ENCODE assay signal across 1 cellular context in genomic region chr6:149963462-149964242, GRCh38.
A peak's percentile ranks its signal among the peaks of the same experiment; 100 is the strongest.
TF ChIP-seq lines count a peak whose summit lies in the region.

TSS of gene ULBP1 (plus strand) at chr6:149963943. CDS start at chr6:149964050, 107 bp downstream.

TF ChIP-seq in K562, 482 proteins besides CTCF, POLR2A, EP300 and RAD21 (continued from another document and continues in another):
- no peak for TF ChIP-seq MYNN (IDR thresholded peaks at IDR 0.05)
- TF ChIP-seq MYNN (CRISPR knock-in tag; IDR thresholded peaks at IDR 0.05) = no peak
- TF ChIP-seq BCOR (IDR thresholded peaks at IDR 0.05) = peak; percentile 59; the same call in 1 of the 2 replicates
- no peak for TF ChIP-seq ZNF224 (CRISPR knock-in tag; IDR thresholded peaks at IDR 0.05)
- no peak; the same call in 1 of the 2 replicates for TF ChIP-seq KLF6 (CRISPR knock-in tag; IDR thresholded peaks at IDR 0.05; ENCODE audit: borderline replicate concordance)
- TF ChIP-seq ETV1 (tag; conservative IDR thresholded peaks at IDR 0.05; ENCODE audit: low read depth) = no peak
- no peak for TF ChIP-seq FUS (optimal IDR thresholded peaks at IDR 0.05; ENCODE audit: low read depth, low read length)
- no peak for TF ChIP-seq ZNF740 (CRISPR knock-in tag; IDR thresholded peaks at IDR 0.05)
- TF ChIP-seq ZNF740 (tag; IDR thresholded peaks at IDR 0.05) = no peak
- TF ChIP-seq IRF9 (tag; IDR thresholded peaks at IDR 0.05) = peak; percentile 92
- peak; percentile 14; the same call in 1 of the 2 replicates for TF ChIP-seq ZEB2 (IDR thresholded peaks at IDR 0.05)
- TF ChIP-seq HDAC2 (IDR thresholded peaks at IDR 0.05) = 0 out of 2 replicates have a peak, but pooled peaks have one; percentile 70
- TF ChIP-seq THAP7 (CRISPR knock-in tag; IDR thresholded peaks at IDR 0.05) = no peak
- peak; percentile 27; the same call in 1 of the 2 replicates for TF ChIP-seq ZBTB7A (IDR thresholded peaks at IDR 0.05; ENCODE audit: borderline replicate concordance, control insufficient read depth, low read depth, low read length)
- TF ChIP-seq MECOM (CRISPR knock-in tag; IDR thresholded peaks at IDR 0.05) = no peak
- TF ChIP-seq MAFK (IDR thresholded peaks at IDR 0.05; ENCODE audit: low read length) = 0 out of 2 replicates have a peak, but pooled peaks have one; percentile 14
- no peak for TF ChIP-seq ZNF354B (CRISPR knock-in tag; IDR thresholded peaks at IDR 0.05)
- TF ChIP-seq PRPF4 (IDR thresholded peaks at IDR 0.05; ENCODE audit: insufficient read depth, low read depth, low read length, poor library complexity, severe bottlenecking) = no peak
- TF ChIP-seq MXI1 (IDR thresholded peaks at IDR 0.05; ENCODE audit: low read depth, low read length) = peak; percentile 72; the same call in 1 of the 2 replicates
- TF ChIP-seq SLC30A9 (CRISPR knock-in tag; IDR thresholded peaks at IDR 0.05) = no peak
- no peak for TF ChIP-seq ILF3 (IDR thresholded peaks at IDR 0.05; ENCODE audit: borderline replicate concordance)
- no peak; the same call in 1 of the 2 replicates for TF ChIP-seq GMEB1 (CRISPR knock-in tag; IDR thresholded peaks at IDR 0.05)
- peak; percentile 96 for TF ChIP-seq EGR1 (conservative IDR thresholded peaks at IDR 0.05)
- no peak for TF ChIP-seq ZNF239 (CRISPR knock-in tag; IDR thresholded peaks at IDR 0.05)
- TF ChIP-seq ZNF232 (CRISPR knock-in tag; IDR thresholded peaks at IDR 0.05) = no peak
- TF ChIP-seq SPI1 (IDR thresholded peaks at IDR 0.05; ENCODE audit: borderline replicate concordance, low read depth, low read length) = peak; percentile 87
- no peak for TF ChIP-seq FOXA1 (IDR thresholded peaks at IDR 0.05; ENCODE audit: borderline replicate concordance)
- TF ChIP-seq PREB (CRISPR knock-in tag; IDR thresholded peaks at IDR 0.05) = no peak
- TF ChIP-seq E2F3 (CRISPR knock-in tag; IDR thresholded peaks at IDR 0.05) = peak; percentile 44; the same call in 1 of the 2 replicates
- no peak for TF ChIP-seq RBM25 (IDR thresholded peaks at IDR 0.05; ENCODE audit: low read depth, low read length, severe bottlenecking)
- peak in 1 of 2 experiments; percentile 23; a peak in 1 of 4 replicates for TF ChIP-seq ARNT (IDR thresholded peaks at IDR 0.05)
- peak; percentile 45; the same call in 1 of the 2 replicates for TF ChIP-seq HMGXB4 (CRISPR knock-in tag; IDR thresholded peaks at IDR 0.05)
- no peak for TF ChIP-seq ZNF707 (CRISPR knock-in tag; conservative IDR thresholded peaks at IDR 0.05)
- 0 out of 2 replicates have a peak, but pooled peaks have one; percentile 11 for TF ChIP-seq CBFB (CRISPR knock-in tag; IDR thresholded peaks at IDR 0.05)
- TF ChIP-seq NRF1 (conservative IDR thresholded peaks at IDR 0.05 in 1 of 2, IDR thresholded peaks at IDR 0.05 in 1 of 2) = peak; percentile 90
- no peak for TF ChIP-seq ETV6 (IDR thresholded peaks at IDR 0.05; ENCODE audit: borderline replicate concordance in 1 of 2, low read depth in 2 of 2, low read length in 1 of 2)
- no peak for TF ChIP-seq ETV6 (CRISPR knock-in tag; IDR thresholded peaks at IDR 0.05; ENCODE audit: borderline replicate concordance)
- no peak for TF ChIP-seq FIP1L1 (IDR thresholded peaks at IDR 0.05; ENCODE audit: low read depth, low read length, poor library complexity, severe bottlenecking)
- no peak for TF ChIP-seq CSDE1 (IDR thresholded peaks at IDR 0.05)
- TF ChIP-seq ZSCAN32 (CRISPR knock-in tag; IDR thresholded peaks at IDR 0.05) = peak; percentile 99
- no peak for TF ChIP-seq ELF4 (CRISPR knock-in tag; IDR thresholded peaks at IDR 0.05)
- peak; percentile 97 for TF ChIP-seq ATF7 (IDR thresholded peaks at IDR 0.05)
- 0 out of 2 replicates have a peak, but pooled peaks have one; percentile 60 for TF ChIP-seq ZNF511 (CRISPR knock-in tag; IDR thresholded peaks at IDR 0.05)
- peak; percentile 36; the same call in 1 of the 2 replicates for TF ChIP-seq ATF6 (CRISPR knock-in tag; IDR thresholded peaks at IDR 0.05)
- TF ChIP-seq MNT (conservative IDR thresholded peaks at IDR 0.05) = peak; percentile 93 to 95
- peak; percentile 100 for TF ChIP-seq MYC (IDR thresholded peaks at IDR 0.05; ENCODE audit: low read depth, low read length)
- TF ChIP-seq MYC (CRISPR knock-in tag; IDR thresholded peaks at IDR 0.05; ENCODE audit: borderline replicate concordance, low read depth) = peak; percentile 98
- TF ChIP-seq ZNF274 (IDR thresholded peaks at IDR 0.05; ENCODE audit: borderline replicate concordance, low read depth, low read length) = no peak
- TF ChIP-seq CREB3 (tag; conservative IDR thresholded peaks at IDR 0.05; ENCODE audit: low read depth) = no peak
- TF ChIP-seq TCF7L2 (IDR thresholded peaks at IDR 0.05; ENCODE audit: low read depth, low read length) = no peak
- TF ChIP-seq SMAD2 (IDR thresholded peaks at IDR 0.05; ENCODE audit: low read depth, low read length) = no peak
- TF ChIP-seq AFF1 (IDR thresholded peaks at IDR 0.05; ENCODE audit: low read depth in 1 of 2, partially characterized antibody in 2 of 2) = peak in 1 of 2 experiments; percentile 67
